ENCODE assay signal across 8 cellular contexts in the genomic region with DNA sequence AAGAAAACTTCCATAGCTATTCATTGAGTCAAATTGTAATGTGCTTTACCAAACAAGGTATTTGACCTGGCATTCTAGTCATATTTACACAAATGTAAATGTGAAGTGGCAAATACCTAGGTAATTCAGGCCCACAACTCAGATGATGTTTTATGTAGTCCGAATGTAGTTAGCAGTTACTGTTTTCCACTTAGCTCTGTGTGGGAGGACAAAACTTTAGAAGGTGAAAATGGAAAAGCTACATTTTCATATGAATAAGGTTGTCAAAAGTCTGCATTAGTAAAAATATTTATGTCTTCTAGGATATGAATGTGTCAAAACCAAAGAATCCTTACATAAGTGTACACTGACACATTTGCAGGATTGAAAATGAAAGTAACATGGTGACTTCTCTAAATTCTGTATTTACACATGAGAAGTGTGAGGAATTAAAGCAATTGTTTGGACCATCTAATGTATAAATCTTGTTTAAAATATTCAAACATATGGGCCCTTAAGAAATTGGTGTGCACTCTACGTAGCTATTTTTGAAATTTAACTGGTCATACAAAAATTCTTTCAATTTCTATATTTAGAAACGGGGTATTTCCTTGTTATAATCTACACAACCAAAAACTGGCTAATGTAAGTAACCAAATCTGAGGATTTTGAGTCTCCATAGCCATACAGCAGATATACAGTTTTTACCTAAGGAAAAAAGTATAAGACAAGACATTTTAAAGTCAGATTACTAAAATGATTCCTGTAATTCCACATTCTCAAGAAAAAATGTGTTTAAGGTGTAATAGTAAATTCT. TPM values are rescaled to one million over a fixed set of nuclear protein-coding genes. Genes with fewer than 3 reads are reported as not detected.
DNase-seq lines count a peak whose midpoint lies in the region; ATAC-seq lines count a peak whose summit lies in the region.

No MANE protein-coding gene starts in this region.

- H3K27me3 ChIP-seq in NT2/D1 (ENCODE audit: insufficient read depth, insufficient read length), result peaks cover 3% of the 10 kb centered on the region

- CTCF ChIA-PET in activated naive CD4-positive, alpha-beta T cell treated with anti-CD3 and anti-CD28 coated beads, Interleukin-2, amount 10 ng/mL, durations not matched to agents 7 days and 5 days (lab: Charles Lee), result interaction anchor here (0.6 kb wide), 1 partner anchor 77 kb away, joined by 3 read pairs; no protein-coding TSS in a partner anchor

- no peaks in the 10 kb centered on the region for H3K9me3 Mint-ChIP-seq in activated naive CD4-positive, alpha-beta T cell treated with anti-CD3 and anti-CD28 coated beads, Interleukin-2, amount 10 ng/mL, durations not matched to agents 7 days and 5 days
- no peaks in the 10 kb centered on the region for H3K9me3 Mint-ChIP-seq in naive B cell

- no peak overlapping the region for H3K4me3 ChIP-seq in NT2/D1 (ENCODE audit: insufficient read length, low read depth)

- H3K4me1 ChIP-seq in NT2/D1 (ENCODE audit: insufficient read depth, insufficient read length), result peaks cover 7% of the 10 kb centered on the region

- H3K4me3 Mint-ChIP-seq in activated naive CD4-positive, alpha-beta T cell treated with anti-CD3 and anti-CD28 coated beads, Interleukin-2, amount 10 ng/mL, durations not matched to agents 7 days and 5 days, result peak overlapping the region; percentile 89
- H3K4me3 Mint-ChIP-seq in naive B cell, result peak overlapping the region; percentile 92 to 99 (median 96)

- H3K27me3 Mint-ChIP-seq in activated naive CD4-positive, alpha-beta T cell treated with anti-CD3 and anti-CD28 coated beads, Interleukin-2, amount 10 ng/mL, durations not matched to agents 7 days and 5 days, result peaks cover 18% of the 10 kb centered on the region
- H3K27me3 Mint-ChIP-seq in naive B cell, result no peaks in the 10 kb centered on the region

- H3K4me1 Mint-ChIP-seq in activated naive CD4-positive, alpha-beta T cell treated with anti-CD3 and anti-CD28 coated beads, Interleukin-2, amount 10 ng/mL, durations not matched to agents 7 days and 5 days, result peaks cover 10% of the 10 kb centered on the region
- peaks cover 40 to 44% (median 42%) of the 10 kb centered on the region in 3 donors for H3K4me1 Mint-ChIP-seq in naive B cell

- intact Hi-C loops in posterior vena cava (cut with DNase I), result no loop called here

- H3K36me3 Mint-ChIP-seq in activated naive CD4-positive, alpha-beta T cell treated with anti-CD3 and anti-CD28 coated beads, Interleukin-2, amount 10 ng/mL, durations not matched to agents 7 days and 5 days, result peaks cover 69% of the 10 kb centered on the region
- H3K36me3 Mint-ChIP-seq in naive B cell, result peaks cover 24 to 32% of the 10 kb centered on the region in 2 donors

- H3K36me3 ChIP-seq in NT2/D1 (ENCODE audit: insufficient read depth, insufficient read length, low read length), result peaks cover 38% of the 10 kb centered on the region

- H3K9ac ChIP-seq in NT2/D1 (ENCODE audit: insufficient read length, low read depth), result peak overlapping the region; percentile 46

- no peak for DNase-seq in activated naive CD4-positive, alpha-beta T cell treated with anti-CD3 and anti-CD28 coated beads, Interleukin-2, amount 10 ng/mL, durations not matched to agents 7 days and 5 days
- DNase-seq in activated naive CD4-positive, alpha-beta T cell treated with anti-CD3 and anti-CD28 coated beads, Interleukin-2, amount 50 U/mL, for 16 hours, result no peak
- DNase-seq in NT2/D1 (ENCODE audit: low read depth, low spot score), result no peak
- DNase-seq in central memory CD4-positive, alpha-beta T cell, result peak; percentile 28
- no peak for DNase-seq in naive B cell
- DNase-seq in posterior vena cava (ENCODE audit: low spot score), result no peak
- no peak for DNase-seq in cerebellum (ENCODE audit: low spot score)
- DNase-seq in stimulated activated CD4-positive, alpha-beta T cell treated with anti-CD3 and anti-CD28 coated beads, Interleukin-2, amount 100 ng/mL, for 24 hours, result no peak

- H3K9me3 ChIP-seq in NT2/D1 (ENCODE audit: insufficient read depth, low read length), result no peaks in the 10 kb centered on the region

- peak overlapping the region; percentile 97 for H3K27ac Mint-ChIP-seq in activated naive CD4-positive, alpha-beta T cell treated with anti-CD3 and anti-CD28 coated beads, Interleukin-2, amount 10 ng/mL, durations not matched to agents 7 days and 5 days
- peak overlapping the region; percentile 96 to 99 (median 98) for H3K27ac Mint-ChIP-seq in naive B cell

- no peak for ATAC-seq in naive B cell (ENCODE audit: low read depth in 2 of 2)

RNA-seq across cellular contexts. Expression of gene CDKN1B, which starts 5.4 kb away (rescaled TPM):
- polyA plus RNA-seq in naive B cell (ENCODE audit: low read depth in 6 of 6), result 10 to 100 TPM in 4 of 6 donors, 1 to 10 TPM in 2; 4.7 to 26.8 (median 14.5) TPM
- total RNA-seq in posterior vena cava (10 to 100 TPM; 27.5 to 33.1 TPM), cerebellum (64.6 TPM)

RNA-seq across cellular contexts. Expression of gene GPR19, which starts 26.6 kb away (rescaled TPM):
- polyA plus RNA-seq in naive B cell (ENCODE audit: low read depth in 6 of 6), result under 1 TPM in 3 of 6 donors, not detected in 3; 0.16 to 0.52 (median 0.30) TPM
- total RNA-seq in posterior vena cava (not detected), cerebellum (23.0 TPM)

Comparison
In these comparisons a context has a peak if more than half of its experiments do, and no peak if none do; other contexts are left out.
1. RNA of gene GPR19, which starts 26.6 kb away (total RNA-seq): 23.0 TPM in cerebellum (single experiment); not detected in posterior vena cava; every median in the first group is over 10 times any median in the second.